In genomic region chr22:21761086-21761485, GRCh38 we compare ENCODE assay signal across 21 cellular contexts. TPM values are rescaled to one million over a fixed set of nuclear protein-coding genes. Genes with fewer than 3 reads are reported as not detected.
DNase-seq lines count a peak whose midpoint lies in the region; ATAC-seq and TF ChIP-seq lines count a peak whose summit lies in the region.
"Had no signal": no experiment of that assay in that cellular context is flagged by ENCODE, and none has a peak within 500 bp of the region (broad histone marks: within the 10 kb centered on the region; RNA-seq: fewer than 3 reads in every experiment).

No MANE protein-coding gene starts in this region.

- H3K4me1 ChIP-seq in CD8-positive, alpha-beta memory T cell (ENCODE audit: insufficient read depth, low read length): peaks cover 56% of the 10 kb centered on the region
- peaks cover 10% of the 10 kb centered on the region for H3K4me1 ChIP-seq in ovary (ENCODE audit: insufficient read depth)
- H3K4me1 ChIP-seq: BE2C, left ventricle myocardium inferior, thyroid gland had no signal

- CTCF ChIA-PET in AG04450 (lab: Charles Lee): interaction anchor here (0.8 to 1.2 kb wide), 2 partner anchors 176 to 179 kb away, joined by 3 to 4 read pairs; no protein-coding TSS in a partner anchor
- CTCF ChIA-PET in CD8-positive, alpha-beta memory T cell (lab: Charles Lee): interaction anchor here (1.1 to 4.0 kb wide), 3 partner anchors 11 to 26 kb away, joined by 3 to 18 read pairs (median 3); partner anchors contain the start of gene YPEL1

- no peak for TF ChIP-seq EP300 in ovary (IDR thresholded peaks at IDR 0.05)

- H3K36me3 Mint-ChIP-seq in CD8-positive, alpha-beta memory T cell: peaks cover 3 to 79% (median 18%) of the 10 kb centered on the region in 3 donors
- H3K36me3 Mint-ChIP-seq in activated T-cell treated with anti-CD3 and anti-CD28 coated beads, Interleukin-2, amount 50 U/mL, for 4 hours (ENCODE audit: insufficient read depth): peaks cover 39% of the 10 kb centered on the region

- peaks cover 26% of the 10 kb centered on the region for H3K36me3 ChIP-seq in CD8-positive, alpha-beta memory T cell (ENCODE audit: insufficient read depth, low read length)
- H3K36me3 ChIP-seq in ovary: no peaks in the 10 kb centered on the region

- H3K4me3 ChIP-seq in AG04450 (ENCODE audit: low read depth, low read length): peak overlapping the region; percentile 11; the same call in 1 of the 2 replicates
- no peak overlapping the region for H3K4me3 ChIP-seq in CD8-positive, alpha-beta memory T cell (ENCODE audit: low read length)
- H3K4me3 ChIP-seq in fibroblast of villous mesenchyme (ENCODE audit: low read depth, low read length): no peak overlapping the region
- H3K4me3 ChIP-seq in ovary: no peak overlapping the region
- H3K4me3 ChIP-seq: coronary artery, left ventricle myocardium inferior, thyroid gland had no signal

- intact Hi-C loops in ovary (cut with DNase I): loop anchor here in 1 of 4 donors (10.0 kb wide), 1 partner anchor 56 kb away; no protein-coding TSS in a partner anchor

- peak; percentile 36 to 62 for ATAC-seq in activated T-cell treated with anti-CD3 and anti-CD28 coated beads, Interleukin-2, amount 50 U/mL, for 4 hours
- ATAC-seq in HG03571 (IDR thresholded peaks at IDR 0.05; ENCODE audit: unreplicated experiment) (no peak), GM18505 (IDR thresholded peaks at IDR 0.05; ENCODE audit: unreplicated experiment) (no peak)
- ATAC-seq: Panc1, sciatic nerve had no signal

- peak overlapping the region; percentile 26 to 91 (median 70) for H3K27ac Mint-ChIP-seq in CD8-positive, alpha-beta memory T cell

- TF ChIP-seq POLR2A in ovary (IDR thresholded peaks at IDR 0.05): no peak
- no peak for TF ChIP-seq POLR2A in GM18505 (IDR thresholded peaks at IDR 0.05; ENCODE audit: borderline replicate concordance, extremely low read depth, insufficient read depth, insufficient read length)

- peak; percentile 66 for DNase-seq in AG04450 (ENCODE audit: low read depth, low spot score)
- no peak for DNase-seq in CD8-positive, alpha-beta memory T cell
- no peak for DNase-seq in activated T-cell treated with anti-CD3 and anti-CD28 coated beads, Interleukin-2, amount 50 U/mL, for 4 hours
- DNase-seq in fibroblast of villous mesenchyme (ENCODE audit: low read depth): peak; percentile 29
- DNase-seq in ovary: no peak
- DNase-seq: activated CD4-positive, alpha-beta T cell treated with anti-CD3 and anti-CD28 coated beads, Interleukin-2, amount 50 U/mL, for 1 hour; activated effector memory CD4-positive, alpha-beta T cell treated with anti-CD3 and anti-CD28 coated beads, Interleukin-2, amount 50 U/mL, for 16 hours; BE2C; GOT3; KG1; left ventricle myocardium inferior; NCI-H1092 treated with DMSO at 0.1 percent for 48 hours; NCI-H774; occipital lobe; SK-N-SH; thyroid gland had no signal

- POLR2A ChIA-PET in AG04450 (lab: Yijun Ruan, JAX): interaction anchor here (0.5 to 1.7 kb wide), 9 partner anchors 11 to 182 kb away, joined by 3 to 10 read pairs (median 4); partner anchors contain the start of gene YPEL1
- POLR2A ChIA-PET in CD8-positive, alpha-beta memory T cell (lab: Charles Lee): interaction anchor here (0.5 to 2.5 kb wide), 3 partner anchors 25 to 94 kb away, joined by 3 to 14 read pairs (median 3); partner anchors contain the start of gene YPEL1

- peak overlapping the region in 4 of 7 donors; percentile 22 to 66 (median 53) for H3K4me3 Mint-ChIP-seq in CD8-positive, alpha-beta memory T cell
- H3K4me3 Mint-ChIP-seq in activated T-cell treated with anti-CD3 and anti-CD28 coated beads, Interleukin-2, amount 50 U/mL, for 4 hours: no peak overlapping the region

- WGBS in ovary, 3 donors: 64 to 81% (median 80%) methylated on average over 2 of the region's 2 CpGs

- H3K27me3 Mint-ChIP-seq in CD8-positive, alpha-beta memory T cell: no peaks in the 10 kb centered on the region
- H3K27me3 Mint-ChIP-seq in activated T-cell treated with anti-CD3 and anti-CD28 coated beads, Interleukin-2, amount 50 U/mL, for 4 hours (ENCODE audit: low read depth): no peaks in the 10 kb centered on the region

- H3K27me3 ChIP-seq in AG04450 (ENCODE audit: control insufficient read depth, insufficient read depth, low read length): no peaks in the 10 kb centered on the region
- H3K27me3 ChIP-seq in CD8-positive, alpha-beta memory T cell (ENCODE audit: insufficient read depth, low read length, poor library complexity, severe bottlenecking): no peaks in the 10 kb centered on the region
- H3K27me3 ChIP-seq in ovary: no peaks in the 10 kb centered on the region
- H3K27me3 ChIP-seq: BE2C, thyroid gland had no signal

- H3K9me3 Mint-ChIP-seq in CD8-positive, alpha-beta memory T cell: no peaks in the 10 kb centered on the region
- H3K9me3 Mint-ChIP-seq in activated T-cell treated with anti-CD3 and anti-CD28 coated beads, Interleukin-2, amount 50 U/mL, for 4 hours: no peaks in the 10 kb centered on the region

- H3K9me3 ChIP-seq in AG04450 (ENCODE audit: control insufficient read depth, insufficient read depth, low read length) (no peaks in the 10 kb centered on the region), ovary (no peaks in the 10 kb centered on the region)
- H3K9me3 ChIP-seq in CD8-positive, alpha-beta memory T cell (ENCODE audit: low read length): no peaks in the 10 kb centered on the region
- H3K9me3 ChIP-seq: BE2C, left ventricle myocardium inferior, SK-N-SH, thyroid gland had no signal

- H3K27ac ChIP-seq in AG04450 (ENCODE audit: low read depth, low read length): peak overlapping the region; percentile 71
- no peak overlapping the region for H3K27ac ChIP-seq in CD8-positive, alpha-beta memory T cell (ENCODE audit: low read depth, low read length)
- H3K27ac ChIP-seq in ovary: no peak overlapping the region
- H3K27ac ChIP-seq: coronary artery, left ventricle myocardium inferior, thyroid gland had no signal

- H3K4me1 Mint-ChIP-seq in CD8-positive, alpha-beta memory T cell: peaks cover 80 to 86% (median 82%) of the 10 kb centered on the region in 3 donors
- H3K4me1 Mint-ChIP-seq in activated T-cell treated with anti-CD3 and anti-CD28 coated beads, Interleukin-2, amount 50 U/mL, for 4 hours (ENCODE audit: low read depth): peaks cover 58% of the 10 kb centered on the region

- no peak for TF ChIP-seq CTCF in AG04450 (IDR thresholded peaks at IDR 0.05; ENCODE audit: low read depth, low read length)
- TF ChIP-seq CTCF in fibroblast of villous mesenchyme (IDR thresholded peaks at IDR 0.05; ENCODE audit: insufficient read depth, low read depth, low read length): no peak
- no peak for TF ChIP-seq CTCF in ovary (IDR thresholded peaks at IDR 0.05)

RNA-seq across cellular contexts. Expression of gene YPEL1, which starts 25.5 kb away (rescaled TPM):
- polyA plus RNA-seq in AG04450 (2011; rRNA removed) (5.5 and 6.1 TPM in 2 replicates), ovary (10 to 100 TPM in 1 of 2 donors, 1 to 10 TPM in 1; 8.5 to 10.2 TPM)
- polyA minus RNA-seq in AG04450 (2011; rRNA and poly(A)+ RNA removed): 4.2 and 5.0 TPM in 2 replicates
- total RNA-seq in CD8-positive, alpha-beta memory T cell: 1 to 10 TPM; 2.4 to 2.6 TPM
- polyA plus RNA-seq in CD8-positive, alpha-beta memory T cell: 27.0 TPM
- under 1 TPM; 0.13 to 0.19 (median 0.18) TPM for total RNA-seq in activated T-cell treated with anti-CD3 and anti-CD28 coated beads, Interleukin-2, amount 50 U/mL, for 4 hours
- total RNA-seq in fibroblast of villous mesenchyme (under 0.01 TPM in 2 replicates), ovary (10 to 100 TPM in 2 of 7 donors, 1 to 10 TPM in 5; 2.9 to 11.4 (median 7.0) TPM)

Comparison
In these comparisons a context has a peak if more than half of its experiments do, and no peak if none do; other contexts are left out.
1. DNase-seq: peak in AG04450 (single experiment) and fibroblast of villous mesenchyme (single experiment); none in CD8-positive, alpha-beta memory T cell (0 of 5), activated T-cell treated with anti-CD3 and anti-CD28 coated beads, Interleukin-2, amount 50 U/mL, for 4 hours (single experiment) and ovary (0 of 5).
2. ATAC-seq: peak in activated T-cell treated with anti-CD3 and anti-CD28 coated beads, Interleukin-2, amount 50 U/mL, for 4 hours (2 of 2); none in HG03571 (single experiment) and GM18505 (single experiment).